ENCODE assay signal across 1 cellular context in the genomic region with DNA sequence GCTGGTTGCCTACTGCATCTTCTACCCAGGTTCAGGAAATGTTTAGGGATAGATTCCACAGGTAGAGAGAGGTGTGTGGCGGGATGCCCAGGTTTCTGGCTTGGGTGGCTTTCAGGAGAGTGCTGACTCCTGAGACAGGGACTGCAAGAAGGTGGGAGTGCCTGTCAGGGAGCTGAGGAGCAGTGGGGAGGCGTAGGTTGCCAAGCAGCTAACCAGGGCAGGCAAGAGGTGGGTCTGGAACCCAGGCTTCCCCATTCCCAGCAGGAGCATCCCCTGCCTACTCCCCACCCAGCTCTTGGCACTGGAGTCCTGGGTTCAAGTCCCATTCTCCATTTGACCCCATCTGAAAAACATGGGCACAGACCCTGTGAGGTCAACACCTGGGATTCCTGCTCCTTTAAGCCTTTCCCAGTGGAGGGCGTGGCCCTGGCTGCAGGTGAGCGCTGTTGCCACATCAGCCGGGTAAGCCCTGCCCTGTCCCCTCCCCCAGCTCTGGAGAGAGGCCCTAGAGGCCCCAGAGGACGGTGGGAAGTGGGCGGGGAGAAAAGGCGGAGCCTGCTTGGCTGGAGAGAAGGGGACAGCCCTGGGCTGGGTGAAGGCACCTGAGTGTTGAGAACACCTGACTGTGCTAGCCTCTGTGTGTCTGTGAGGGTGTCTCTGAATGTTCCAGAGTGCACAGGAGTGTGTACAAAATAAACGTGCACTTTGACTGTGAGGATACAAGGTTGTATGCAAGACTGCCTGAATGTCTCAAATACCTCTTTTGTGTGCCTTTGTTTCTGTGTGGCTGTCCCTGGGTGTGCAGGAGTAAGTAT.
TF ChIP-seq lines count a peak whose summit lies in the region.

No MANE protein-coding gene starts in this region.

TF ChIP-seq in HEK293, 187 proteins besides CTCF, POLR2A, EP300 and RAD21 (continued from another document):
- TF ChIP-seq ZNF76 (tag by site-specific recombination; IDR thresholded peaks at IDR 0.05; ENCODE audit: borderline replicate concordance, low read depth) (peak; percentile 69; the same call in 1 of the 2 replicates), BCL11A (tag by site-specific recombination; IDR thresholded peaks at IDR 0.05; ENCODE audit: low read depth) (no peak), ZNF366 (tag by site-specific recombination; conservative IDR thresholded peaks at IDR 0.05) (peak; percentile 51), SP7 (tag by site-specific recombination; IDR thresholded peaks at IDR 0.05) (peak; percentile 48; the same call in 1 of the 2 replicates), ZFHX2 (tag by site-specific recombination; conservative IDR thresholded peaks at IDR 0.05) (0 out of 2 replicates have a peak, but pooled peaks have one; percentile 48), ZNF776 (tag by site-specific recombination; IDR thresholded peaks at IDR 0.05; ENCODE audit: borderline replicate concordance) (no peak), ZFP41 (tag by site-specific recombination; IDR thresholded peaks at IDR 0.05; ENCODE audit: borderline replicate concordance) (no peak), ZBTB21 (tag by site-specific recombination; IDR thresholded peaks at IDR 0.05) (no peak), KLF7 (tag by site-specific recombination; IDR thresholded peaks at IDR 0.05; ENCODE audit: borderline replicate concordance) (no peak), ZNF239 (tag by site-specific recombination; IDR thresholded peaks at IDR 0.05) (no peak)
- TF ChIP-seq, protein P1, sequence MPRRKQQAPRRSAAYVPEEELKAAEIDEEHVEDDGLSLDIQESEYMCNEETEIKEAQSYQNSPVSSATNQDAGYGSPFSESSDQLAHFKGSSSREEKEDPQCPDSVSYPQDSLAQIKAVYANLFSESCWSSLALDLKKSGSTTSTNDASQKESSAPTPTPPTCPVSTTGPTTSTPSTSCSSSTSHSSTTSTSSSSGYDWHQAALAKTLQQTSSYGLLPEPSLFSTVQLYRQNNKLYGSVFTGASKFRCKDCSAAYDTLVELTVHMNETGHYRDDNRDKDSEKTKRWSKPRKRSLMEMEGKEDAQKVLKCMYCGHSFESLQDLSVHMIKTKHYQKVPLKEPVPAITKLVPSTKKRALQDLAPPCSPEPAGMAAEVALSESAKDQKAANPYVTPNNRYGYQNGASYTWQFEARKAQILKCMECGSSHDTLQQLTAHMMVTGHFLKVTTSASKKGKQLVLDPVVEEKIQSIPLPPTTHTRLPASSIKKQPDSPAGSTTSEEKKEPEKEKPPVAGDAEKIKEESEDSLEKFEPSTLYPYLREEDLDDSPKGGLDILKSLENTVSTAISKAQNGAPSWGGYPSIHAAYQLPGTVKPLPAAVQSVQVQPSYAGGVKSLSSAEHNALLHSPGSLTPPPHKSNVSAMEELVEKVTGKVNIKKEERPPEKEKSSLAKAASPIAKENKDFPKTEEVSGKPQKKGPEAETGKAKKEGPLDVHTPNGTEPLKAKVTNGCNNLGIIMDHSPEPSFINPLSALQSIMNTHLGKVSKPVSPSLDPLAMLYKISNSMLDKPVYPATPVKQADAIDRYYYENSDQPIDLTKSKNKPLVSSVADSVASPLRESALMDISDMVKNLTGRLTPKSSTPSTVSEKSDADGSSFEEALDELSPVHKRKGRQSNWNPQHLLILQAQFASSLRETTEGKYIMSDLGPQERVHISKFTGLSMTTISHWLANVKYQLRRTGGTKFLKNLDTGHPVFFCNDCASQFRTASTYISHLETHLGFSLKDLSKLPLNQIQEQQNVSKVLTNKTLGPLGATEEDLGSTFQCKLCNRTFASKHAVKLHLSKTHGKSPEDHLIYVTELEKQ (tag by site-specific recombination; IDR thresholded peaks at IDR 0.05; ENCODE audit: borderline replicate concordance) = no peak
- TF ChIP-seq, protein P2, sequence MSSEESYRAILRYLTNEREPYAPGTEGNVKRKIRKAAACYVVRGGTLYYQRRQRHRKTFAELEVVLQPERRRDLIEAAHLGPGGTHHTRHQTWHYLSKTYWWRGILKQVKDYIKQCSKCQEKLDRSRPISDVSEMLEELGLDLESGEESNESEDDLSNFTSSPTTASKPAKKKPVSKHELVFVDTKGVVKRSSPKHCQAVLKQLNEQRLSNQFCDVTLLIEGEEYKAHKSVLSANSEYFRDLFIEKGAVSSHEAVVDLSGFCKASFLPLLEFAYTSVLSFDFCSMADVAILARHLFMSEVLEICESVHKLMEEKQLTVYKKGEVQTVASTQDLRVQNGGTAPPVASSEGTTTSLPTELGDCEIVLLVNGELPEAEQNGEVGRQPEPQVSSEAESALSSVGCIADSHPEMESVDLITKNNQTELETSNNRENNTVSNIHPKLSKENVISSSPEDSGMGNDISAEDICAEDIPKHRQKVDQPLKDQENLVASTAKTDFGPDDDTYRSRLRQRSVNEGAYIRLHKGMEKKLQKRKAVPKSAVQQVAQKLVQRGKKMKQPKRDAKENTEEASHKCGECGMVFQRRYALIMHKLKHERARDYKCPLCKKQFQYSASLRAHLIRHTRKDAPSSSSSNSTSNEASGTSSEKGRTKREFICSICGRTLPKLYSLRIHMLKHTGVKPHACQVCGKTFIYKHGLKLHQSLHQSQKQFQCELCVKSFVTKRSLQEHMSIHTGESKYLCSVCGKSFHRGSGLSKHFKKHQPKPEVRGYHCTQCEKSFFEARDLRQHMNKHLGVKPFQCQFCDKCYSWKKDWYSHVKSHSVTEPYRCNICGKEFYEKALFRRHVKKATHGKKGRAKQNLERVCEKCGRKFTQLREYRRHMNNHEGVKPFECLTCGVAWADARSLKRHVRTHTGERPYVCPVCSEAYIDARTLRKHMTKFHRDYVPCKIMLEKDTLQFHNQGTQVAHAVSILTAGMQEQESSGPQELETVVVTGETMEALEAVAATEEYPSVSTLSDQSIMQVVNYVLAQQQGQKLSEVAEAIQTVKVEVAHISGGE (tag by site-specific recombination; conservative IDR thresholded peaks at IDR 0.05; ENCODE audit: low read depth) = no peak
- TF ChIP-seq, protein P3, sequence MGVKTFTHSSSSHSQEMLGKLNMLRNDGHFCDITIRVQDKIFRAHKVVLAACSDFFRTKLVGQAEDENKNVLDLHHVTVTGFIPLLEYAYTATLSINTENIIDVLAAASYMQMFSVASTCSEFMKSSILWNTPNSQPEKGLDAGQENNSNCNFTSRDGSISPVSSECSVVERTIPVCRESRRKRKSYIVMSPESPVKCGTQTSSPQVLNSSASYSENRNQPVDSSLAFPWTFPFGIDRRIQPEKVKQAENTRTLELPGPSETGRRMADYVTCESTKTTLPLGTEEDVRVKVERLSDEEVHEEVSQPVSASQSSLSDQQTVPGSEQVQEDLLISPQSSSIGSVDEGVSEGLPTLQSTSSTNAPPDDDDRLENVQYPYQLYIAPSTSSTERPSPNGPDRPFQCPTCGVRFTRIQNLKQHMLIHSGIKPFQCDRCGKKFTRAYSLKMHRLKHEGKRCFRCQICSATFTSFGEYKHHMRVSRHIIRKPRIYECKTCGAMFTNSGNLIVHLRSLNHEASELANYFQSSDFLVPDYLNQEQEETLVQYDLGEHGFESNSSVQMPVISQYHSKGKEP (tag by site-specific recombination; IDR thresholded peaks at IDR 0.05) = no peak
- TF ChIP-seq, protein P4, sequence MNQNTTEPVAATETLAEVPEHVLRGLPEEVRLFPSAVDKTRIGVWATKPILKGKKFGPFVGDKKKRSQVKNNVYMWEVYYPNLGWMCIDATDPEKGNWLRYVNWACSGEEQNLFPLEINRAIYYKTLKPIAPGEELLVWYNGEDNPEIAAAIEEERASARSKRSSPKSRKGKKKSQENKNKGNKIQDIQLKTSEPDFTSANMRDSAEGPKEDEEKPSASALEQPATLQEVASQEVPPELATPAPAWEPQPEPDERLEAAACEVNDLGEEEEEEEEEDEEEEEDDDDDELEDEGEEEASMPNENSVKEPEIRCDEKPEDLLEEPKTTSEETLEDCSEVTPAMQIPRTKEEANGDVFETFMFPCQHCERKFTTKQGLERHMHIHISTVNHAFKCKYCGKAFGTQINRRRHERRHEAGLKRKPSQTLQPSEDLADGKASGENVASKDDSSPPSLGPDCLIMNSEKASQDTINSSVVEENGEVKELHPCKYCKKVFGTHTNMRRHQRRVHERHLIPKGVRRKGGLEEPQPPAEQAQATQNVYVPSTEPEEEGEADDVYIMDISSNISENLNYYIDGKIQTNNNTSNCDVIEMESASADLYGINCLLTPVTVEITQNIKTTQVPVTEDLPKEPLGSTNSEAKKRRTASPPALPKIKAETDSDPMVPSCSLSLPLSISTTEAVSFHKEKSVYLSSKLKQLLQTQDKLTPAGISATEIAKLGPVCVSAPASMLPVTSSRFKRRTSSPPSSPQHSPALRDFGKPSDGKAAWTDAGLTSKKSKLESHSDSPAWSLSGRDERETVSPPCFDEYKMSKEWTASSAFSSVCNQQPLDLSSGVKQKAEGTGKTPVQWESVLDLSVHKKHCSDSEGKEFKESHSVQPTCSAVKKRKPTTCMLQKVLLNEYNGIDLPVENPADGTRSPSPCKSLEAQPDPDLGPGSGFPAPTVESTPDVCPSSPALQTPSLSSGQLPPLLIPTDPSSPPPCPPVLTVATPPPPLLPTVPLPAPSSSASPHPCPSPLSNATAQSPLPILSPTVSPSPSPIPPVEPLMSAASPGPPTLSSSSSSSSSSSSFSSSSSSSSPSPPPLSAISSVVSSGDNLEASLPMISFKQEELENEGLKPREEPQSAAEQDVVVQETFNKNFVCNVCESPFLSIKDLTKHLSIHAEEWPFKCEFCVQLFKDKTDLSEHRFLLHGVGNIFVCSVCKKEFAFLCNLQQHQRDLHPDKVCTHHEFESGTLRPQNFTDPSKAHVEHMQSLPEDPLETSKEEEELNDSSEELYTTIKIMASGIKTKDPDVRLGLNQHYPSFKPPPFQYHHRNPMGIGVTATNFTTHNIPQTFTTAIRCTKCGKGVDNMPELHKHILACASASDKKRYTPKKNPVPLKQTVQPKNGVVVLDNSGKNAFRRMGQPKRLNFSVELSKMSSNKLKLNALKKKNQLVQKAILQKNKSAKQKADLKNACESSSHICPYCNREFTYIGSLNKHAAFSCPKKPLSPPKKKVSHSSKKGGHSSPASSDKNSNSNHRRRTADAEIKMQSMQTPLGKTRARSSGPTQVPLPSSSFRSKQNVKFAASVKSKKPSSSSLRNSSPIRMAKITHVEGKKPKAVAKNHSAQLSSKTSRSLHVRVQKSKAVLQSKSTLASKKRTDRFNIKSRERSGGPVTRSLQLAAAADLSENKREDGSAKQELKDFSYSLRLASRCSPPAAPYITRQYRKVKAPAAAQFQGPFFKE (tag by site-specific recombination; IDR thresholded peaks at IDR 0.05; ENCODE audit: borderline replicate concordance) = no peak
